9 cellular contexts compared by ENCODE assay signal in the genomic region with DNA sequence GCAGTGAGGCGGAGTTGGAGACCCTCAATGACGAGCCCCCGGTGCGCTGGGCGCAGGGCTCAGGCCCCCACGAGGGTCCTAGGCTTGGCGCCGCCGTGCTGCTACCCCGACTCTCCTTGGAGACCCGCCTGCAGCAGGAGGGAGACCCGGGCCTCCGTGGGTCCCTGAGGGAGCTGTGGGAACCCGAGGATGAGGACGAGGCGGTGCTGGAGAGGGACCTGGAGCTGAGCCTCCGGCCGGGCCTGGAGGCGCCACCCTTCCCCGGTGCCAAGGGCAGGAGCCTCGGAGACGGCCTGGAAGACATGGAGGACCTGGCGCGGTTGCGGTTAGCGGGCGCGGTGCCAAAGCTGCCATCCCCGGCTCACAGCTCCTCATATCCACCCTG. TPM values are rescaled to one million over a fixed set of nuclear protein-coding genes. Genes with fewer than 3 reads are reported as not detected.
DNase-seq lines count a peak whose midpoint lies in the region; TF ChIP-seq lines count a peak whose summit lies in the region.
"Had no signal": no experiment of that assay in that cellular context is flagged by ENCODE, and none has a peak within 500 bp of the region (broad histone marks: within the 10 kb centered on the region; RNA-seq: fewer than 3 reads in every experiment).

No MANE protein-coding gene starts in this region.

- H3K36me3 ChIP-seq in A673 (ENCODE audit: insufficient read depth, low read length, poor library complexity, severe bottlenecking) = no peaks in the 10 kb centered on the region
- H3K36me3 ChIP-seq in HEK293 (ENCODE audit: control insufficient read depth in 2 of 2, insufficient read depth in 1 of 2, low read length in 2 of 2) = no peaks in the 10 kb centered on the region
- H3K36me3 ChIP-seq in muscle layer of colon (ENCODE audit: insufficient read depth, low read length) = no peaks in the 10 kb centered on the region

- no peaks in the 10 kb centered on the region for H3K9me3 ChIP-seq in A673 (ENCODE audit: low read depth, low read length, poor library complexity, severe bottlenecking)
- no peaks in the 10 kb centered on the region for H3K9me3 ChIP-seq in HEK293 (ENCODE audit: control insufficient read depth, insufficient read depth, low read depth, low read length)
- no peaks in the 10 kb centered on the region for H3K9me3 ChIP-seq in muscle layer of colon (ENCODE audit: low read length)

- TF ChIP-seq CTCF in A673 (conservative IDR thresholded peaks at IDR 0.05; ENCODE audit: low read depth, low read length) (no peak), HEK293 (tag by site-specific recombination; IDR thresholded peaks at IDR 0.05) (no peak), GM13977 (IDR thresholded peaks at IDR 0.05; ENCODE audit: extremely low read depth, insufficient read depth, missing control alignments) (no peak)

- BruUV-seq in A673 (replicated peaks; lab: Mats Ljungman, UMichigan) = no TSS peak

- in situ Hi-C loops in GM13977 (cut with MboI; ENCODE audit: low pct_unique_long_range_greater_than_20kb, low sequenced_read_pairs, unreplicated experiment) = no loop called here

- CTCF ChIA-PET in A673 (lab: Charles Lee) (interaction anchor here (2.7 kb wide), 1 partner anchor 12 kb away, joined by 10 read pairs; no protein-coding TSS in a partner anchor), HEK293 (lab: Yijun Ruan, JAX) (interaction anchor here (0.7 to 5.1 kb wide), 9 partner anchors 11 to 176 kb away, joined by 3 to 58 read pairs (median 4); a partner anchor contains a TSS)

- H3K4me3 ChIP-seq in A673 (ENCODE audit: low read depth, low read length, poor library complexity, severe bottlenecking) (peak overlapping the region; percentile 55), HEK293 (ENCODE audit: low read depth, low read length) (no peak overlapping the region), muscle layer of colon (ENCODE audit: low read depth in 1 of 2, low read length in 2 of 2) (peak overlapping the region in 1 of 2 donors; percentile 61)

- H3K27me3 ChIP-seq in A673 (replicated peaks; ENCODE audit: insufficient read depth, low read depth, low read length, poor library complexity) (no peaks in the 10 kb centered on the region), muscle layer of colon (ENCODE audit: control insufficient read depth in 1 of 2, insufficient read depth in 2 of 2, low read length in 2 of 2) (no peaks in the 10 kb centered on the region)

- H3K27ac ChIP-seq in A673 (ENCODE audit: low read depth, low read length, poor library complexity, severe bottlenecking) = peak overlapping the region; percentile 70
- no peak overlapping the region for H3K27ac ChIP-seq in HEK293 (ENCODE audit: extremely low read depth, low read depth, low read length)
- H3K27ac ChIP-seq in cingulate gyrus (ENCODE audit: low read depth, low read length) = peak overlapping the region; percentile 75
- peak overlapping the region; percentile 14 for H3K27ac ChIP-seq in muscle layer of colon (ENCODE audit: low read depth, low read length)

- H3K4me1 ChIP-seq in A673 (ENCODE audit: insufficient read depth, low read length, poor library complexity, severe bottlenecking) (peaks cover 9% of the 10 kb centered on the region), HEK293 (ENCODE audit: control insufficient read depth, insufficient read depth, low read length) (peaks cover 2% of the 10 kb centered on the region; the same call in 1 of the 2 replicates), muscle layer of colon (ENCODE audit: insufficient read depth, low read length) (peaks cover 4% of the 10 kb centered on the region)

- DNase-seq in A673 (ENCODE audit: low spot score) (no peak), mucosa of gallbladder (ENCODE audit: low spot score) (no peak), COR-L47 (lab: John Stamatoyannopoulos, UW) (no peak), GM13977 (ENCODE audit: low spot score) (no peak), NCI-H1417 (lab: John Stamatoyannopoulos, UW) (no peak)

- intact Hi-C loops in A673 (cut with micrococcal nuclease; ENCODE audit: unreplicated experiment) = loop anchor here (5.0 to 10.0 kb wide), 2 partner anchors 73 to 165 kb away; a partner anchor contains a TSS

- H3K9ac ChIP-seq in muscle layer of colon (ENCODE audit: low read length) = no peak overlapping the region

- POLR2A ChIA-PET in A673 (lab: Charles Lee; ENCODE audit: low non-redundant PET) = interaction anchor here (0.6 kb wide), 1 partner anchor 325 kb away, joined by 9 read pairs; no protein-coding TSS in a partner anchor
- POLR2A ChIA-PET in HEK293 (lab: Yijun Ruan, JAX) = interaction anchor here (0.7 to 2.5 kb wide), 5 partner anchors 10 to 134 kb away, joined by 3 to 9 read pairs (median 3); a partner anchor contains a TSS

TF ChIP-seq in HEK293, 187 proteins besides CTCF, POLR2A, EP300 and RAD21:
- TF ChIP-seq ZNF560 (tag by site-specific recombination; IDR thresholded peaks at IDR 0.05; ENCODE audit: borderline replicate concordance) = no peak
- TF ChIP-seq OSR2 (tag by site-specific recombination; IDR thresholded peaks at IDR 0.05) = no peak
- no peak for TF ChIP-seq ZNF211 (tag by site-specific recombination; IDR thresholded peaks at IDR 0.05; ENCODE audit: low read depth)
- no peak for TF ChIP-seq ZNF174 (tag by site-specific recombination; IDR thresholded peaks at IDR 0.05)
- TF ChIP-seq ZNF423 (tag by site-specific recombination; IDR thresholded peaks at IDR 0.05) = no peak
- TF ChIP-seq, protein P1, sequence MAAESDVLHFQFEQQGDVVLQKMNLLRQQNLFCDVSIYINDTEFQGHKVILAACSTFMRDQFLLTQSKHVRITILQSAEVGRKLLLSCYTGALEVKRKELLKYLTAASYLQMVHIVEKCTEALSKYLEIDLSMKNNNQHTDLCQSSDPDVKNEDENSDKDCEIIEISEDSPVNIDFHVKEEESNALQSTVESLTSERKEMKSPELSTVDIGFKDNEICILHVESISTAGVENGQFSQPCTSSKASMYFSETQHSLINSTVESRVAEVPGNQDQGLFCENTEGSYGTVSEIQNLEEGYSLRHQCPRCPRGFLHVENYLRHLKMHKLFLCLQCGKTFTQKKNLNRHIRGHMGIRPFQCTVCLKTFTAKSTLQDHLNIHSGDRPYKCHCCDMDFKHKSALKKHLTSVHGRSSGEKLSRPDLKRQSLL (tag by site-specific recombination; IDR thresholded peaks at IDR 0.05) = peak; percentile 81
- TF ChIP-seq ZXDB (tag by site-specific recombination; IDR thresholded peaks at IDR 0.05) = no peak
TF ChIP-seq in HEK293: peak in this region for 1.

RNA-seq across cellular contexts. Expression of a gene that starts 2.3 kb away (rescaled TPM):
- total RNA-seq in A673 (2021) = 9.3 and 14.7 TPM in 2 replicates
- total RNA-seq in mucosa of gallbladder = 434 TPM

RNA-seq across cellular contexts. Expression of a gene that starts 43.3 kb away (rescaled TPM):
- total RNA-seq in A673 (2021) (0.22 TPM in 1 of 2 replicates, not detected in the other), mucosa of gallbladder (15.5 TPM)
- total RNA-seq: activated T-helper 1 cell treated with anti-CD3 and anti-CD28 coated beads, Interleukin-12 subunit alpha, Interleukin-12 subunit beta, Interleukin-2, Interleukin-4 antibody, amounts not matched to agents 30 ng/mL and 10 ng/mL and 1 ng/mL, durations not matched to agents 14 hours and 24 hours and 36 hours had no signal

Comparison
In these comparisons a context has a peak if more than half of its experiments do, and no peak if none do; other contexts are left out.
1. RNA of a gene that starts 2.3 kb away (total RNA-seq): 434 TPM in mucosa of gallbladder (single experiment); 9.3 to 14.7 TPM in A673; every median in the first group is over 10 times any median in the second.
2. RNA of a gene that starts 43.3 kb away (total RNA-seq): 15.5 TPM in mucosa of gallbladder (single experiment); 0.22 TPM in A673; every median in the first group is over 10 times any median in the second.